In genomic region chr11:124277207-124277606, GRCh38 we compare ENCODE assay signal across 33 cellular contexts. TPM values are rescaled to one million over a fixed set of nuclear protein-coding genes. Genes with fewer than 3 reads are reported as not detected.
"Had no signal": no experiment of that assay in that cellular context is flagged by ENCODE, and none has a peak within 500 bp of the region (broad histone marks: within the 10 kb centered on the region; RNA-seq: fewer than 3 reads in every experiment).

No MANE protein-coding gene starts in this region.

- H3K27me3 ChIP-seq: adrenal gland, ascending aorta, brain microvascular endothelial cell, dorsolateral prefrontal cortex, heart left ventricle, sigmoid colon had no signal

- H3K4me1 ChIP-seq: adrenal gland, ascending aorta, heart left ventricle, lower lobe of right lung, sigmoid colon had no signal

- H3K36me3 Mint-ChIP-seq: activated CD8-positive, alpha-beta memory T cell treated with anti-CD3 and anti-CD28 coated beads, Interleukin-2, amount 10 ng/mL, durations not matched to agents 7 days and 5 days; activated naive CD4-positive, alpha-beta T cell treated with anti-CD3 and anti-CD28 coated beads, Interleukin-2, amount 50 U/mL, for 24 hours; naive thymus-derived CD8-positive, alpha-beta T cell had no signal

- H3K4me3 ChIP-seq: adrenal gland, ascending aorta, dorsolateral prefrontal cortex, heart left ventricle, lower lobe of right lung, sigmoid colon, smooth muscle cell had no signal

- DNase-seq: activated CD4-positive, alpha-beta T cell treated with anti-CD3 and anti-CD28 coated beads, Interleukin-2, amount 10 ng/mL, durations not matched to agents 7 days and 5 days; activated CD4-positive, CD25-positive, alpha-beta regulatory T cell treated with anti-CD3 and anti-CD28 coated beads, Interleukin-2, amount 50 U/mL, for 72 hours; activated CD8-positive, alpha-beta memory T cell treated with anti-CD3 and anti-CD28 coated beads, Interleukin-2, amount 10 ng/mL, durations not matched to agents 7 days and 5 days; activated CD8-positive, alpha-beta T cell treated with anti-CD3 and anti-CD28 coated beads for 36 hours; activated gamma-delta T cell treated with Interleukin-2 at 50 U/mL for 16 hours; adrenal gland; brain microvascular endothelial cell; dorsolateral prefrontal cortex; effector memory CD8-positive, alpha-beta T cell; heart left ventricle; lower lobe of right lung; naive thymus-derived CD8-positive, alpha-beta T cell; retina; sigmoid colon; stimulated activated CD4-positive, alpha-beta T cell treated with anti-CD3 and anti-CD28 coated beads, Interleukin-2, amount 100 ng/mL, for 48 hours; stimulated activated CD8-positive, alpha-beta memory T cell treated with anti-CD3 and anti-CD28 coated beads, Interleukin-4, amount 100 ng/mL, for 48 hours; stimulated activated naive CD4-positive, alpha-beta T cell had no signal

- FAIRE-seq: keratinocyte had no signal

- H3K9me3 ChIP-seq: adrenal gland, lower lobe of right lung, sigmoid colon had no signal

- H3K27me3 Mint-ChIP-seq: activated CD4-positive, alpha-beta T cell treated with anti-CD3 and anti-CD28 coated beads, Interleukin-2, amount 10 ng/mL, durations not matched to agents 7 days and 5 days; activated CD8-positive, alpha-beta memory T cell treated with anti-CD3 and anti-CD28 coated beads, Interleukin-2, amount 10 ng/mL, durations not matched to agents 7 days and 5 days; activated CD8-positive, alpha-beta T cell treated with anti-CD3 and anti-CD28 coated beads for 36 hours; activated naive CD4-positive, alpha-beta T cell treated with anti-CD3 and anti-CD28 coated beads, Interleukin-2, amount 50 U/mL, for 24 hours; effector memory CD8-positive, alpha-beta T cell; progenitor cell of endocrine pancreas had no signal

- H3K4me2 ChIP-seq: smooth muscle cell had no signal

- H3K4me1 Mint-ChIP-seq: activated CD4-positive, alpha-beta T cell treated with anti-CD3 and anti-CD28 coated beads, Interleukin-2, amount 10 ng/mL, durations not matched to agents 7 days and 5 days; activated naive CD4-positive, alpha-beta T cell treated with anti-CD3 and anti-CD28 coated beads, Interleukin-2, amount 50 U/mL, for 24 hours; naive thymus-derived CD8-positive, alpha-beta T cell had no signal

- H3K27ac Mint-ChIP-seq: activated CD4-positive, alpha-beta T cell treated with anti-CD3 and anti-CD28 coated beads, Interleukin-2, amount 10 ng/mL, durations not matched to agents 7 days and 5 days; activated CD8-positive, alpha-beta memory T cell treated with anti-CD3 and anti-CD28 coated beads, Interleukin-2, amount 10 ng/mL, durations not matched to agents 7 days and 5 days; activated CD8-positive, alpha-beta T cell treated with anti-CD3 and anti-CD28 coated beads for 36 hours; activated naive CD4-positive, alpha-beta T cell treated with anti-CD3 and anti-CD28 coated beads, Interleukin-2, amount 50 U/mL, for 24 hours; activated T-helper 1 cell treated with anti-CD3 and anti-CD28 coated beads, Interleukin-12 subunit alpha, Interleukin-12 subunit beta, Interleukin-2, Interleukin-4 antibody, amounts not matched to agents 30 ng/mL and 10 ng/mL and 1 ng/mL, durations not matched to agents 14 hours and 24 hours and 36 hours; effector memory CD8-positive, alpha-beta T cell; naive thymus-derived CD8-positive, alpha-beta T cell; progenitor cell of endocrine pancreas had no signal

- H3K36me3 ChIP-seq: adrenal gland, ascending aorta, brain microvascular endothelial cell, heart left ventricle, lower lobe of right lung, sigmoid colon had no signal

- ATAC-seq: activated CD8-positive, alpha-beta memory T cell treated with anti-CD3 and anti-CD28 coated beads, Interleukin-2, amount 10 ng/mL, durations not matched to agents 7 days and 5 days; effector memory CD8-positive, alpha-beta T cell; heart left ventricle; left lobe of liver; naive thymus-derived CD8-positive, alpha-beta T cell had no signal

- H3K9me3 Mint-ChIP-seq: activated CD4-positive, alpha-beta T cell treated with anti-CD3 and anti-CD28 coated beads, Interleukin-2, amount 10 ng/mL, durations not matched to agents 7 days and 5 days; activated T-helper 1 cell treated with anti-CD3 and anti-CD28 coated beads, Interleukin-12 subunit alpha, Interleukin-12 subunit beta, Interleukin-2, Interleukin-4 antibody, amounts not matched to agents 30 ng/mL and 10 ng/mL and 1 ng/mL, durations not matched to agents 14 hours and 24 hours and 36 hours had no signal

- H3K4me3 Mint-ChIP-seq: activated CD4-positive, alpha-beta T cell treated with anti-CD3 and anti-CD28 coated beads, Interleukin-2, amount 10 ng/mL, durations not matched to agents 7 days and 5 days; activated CD8-positive, alpha-beta memory T cell treated with anti-CD3 and anti-CD28 coated beads, Interleukin-2, amount 10 ng/mL, durations not matched to agents 7 days and 5 days; activated CD8-positive, alpha-beta T cell treated with anti-CD3 and anti-CD28 coated beads for 36 hours; activated naive CD4-positive, alpha-beta T cell treated with anti-CD3 and anti-CD28 coated beads, Interleukin-2, amount 50 U/mL, for 24 hours; activated T-helper 1 cell treated with anti-CD3 and anti-CD28 coated beads, Interleukin-12 subunit alpha, Interleukin-12 subunit beta, Interleukin-2, Interleukin-4 antibody, amounts not matched to agents 30 ng/mL and 10 ng/mL and 1 ng/mL, durations not matched to agents 14 hours and 24 hours and 36 hours; effector memory CD8-positive, alpha-beta T cell; naive thymus-derived CD8-positive, alpha-beta T cell had no signal

- H3K27ac ChIP-seq: adrenal gland, ascending aorta, brain microvascular endothelial cell, epithelial cell of prostate, heart left ventricle, lower lobe of right lung, sigmoid colon, VCaP had no signal

RNA-seq across cellular contexts. Expression of gene OR8G5, which starts 21.0 kb away (rescaled TPM):
- total RNA-seq: activated CD4-positive, alpha-beta T cell treated with anti-CD3 and anti-CD28 coated beads, Interleukin-2, amount 10 ng/mL, durations not matched to agents 7 days and 5 days; activated CD8-positive, alpha-beta memory T cell treated with anti-CD3 and anti-CD28 coated beads, Interleukin-2, amount 10 ng/mL, durations not matched to agents 7 days and 5 days; activated CD8-positive, alpha-beta T cell treated with anti-CD3 and anti-CD28 coated beads for 36 hours; activated T-helper 1 cell treated with anti-CD3 and anti-CD28 coated beads, Interleukin-12 subunit alpha, Interleukin-12 subunit beta, Interleukin-2, Interleukin-4 antibody, amounts not matched to agents 30 ng/mL and 10 ng/mL and 1 ng/mL, durations not matched to agents 14 hours and 24 hours and 36 hours; adrenal gland; ascending aorta; dorsolateral prefrontal cortex; fibroblast of villous mesenchyme; heart left ventricle; left lobe of liver; mesenteric fat pad; naive thymus-derived CD8-positive, alpha-beta T cell; osteoblast; progenitor cell of endocrine pancreas; sigmoid colon; smooth muscle cell; T-helper 2 cell treated with Interferon-gamma antibody and Interleukin-4, amounts not matched to agents 100 ng/mL and 5 ng/mL, for 36 hours; ureter had no signal
- polyA plus RNA-seq: adrenal gland; heart left ventricle; keratinocyte; naive thymus-derived CD8-positive, alpha-beta T cell; smooth muscle cell had no signal

RNA-seq across cellular contexts. Expression of gene OR8G1, which starts 36.3 kb away (rescaled TPM):
- total RNA-seq: activated CD4-positive, alpha-beta T cell treated with anti-CD3 and anti-CD28 coated beads, Interleukin-2, amount 10 ng/mL, durations not matched to agents 7 days and 5 days; activated CD8-positive, alpha-beta memory T cell treated with anti-CD3 and anti-CD28 coated beads, Interleukin-2, amount 10 ng/mL, durations not matched to agents 7 days and 5 days; activated CD8-positive, alpha-beta T cell treated with anti-CD3 and anti-CD28 coated beads for 36 hours; activated T-helper 1 cell treated with anti-CD3 and anti-CD28 coated beads, Interleukin-12 subunit alpha, Interleukin-12 subunit beta, Interleukin-2, Interleukin-4 antibody, amounts not matched to agents 30 ng/mL and 10 ng/mL and 1 ng/mL, durations not matched to agents 14 hours and 24 hours and 36 hours; adrenal gland; ascending aorta; fibroblast of villous mesenchyme; heart left ventricle; left lobe of liver; lower lobe of right lung; mesenteric fat pad; naive thymus-derived CD8-positive, alpha-beta T cell; osteoblast; progenitor cell of endocrine pancreas; sigmoid colon; smooth muscle cell; subcutaneous adipose tissue; T-helper 2 cell treated with Interferon-gamma antibody and Interleukin-4, amounts not matched to agents 100 ng/mL and 5 ng/mL, for 36 hours; ureter had no signal
- polyA plus RNA-seq: adrenal gland; heart left ventricle; keratinocyte; naive thymus-derived CD8-positive, alpha-beta T cell; sigmoid colon; smooth muscle cell; thymus had no signal

RNA-seq across cellular contexts. Expression of gene OR8D1, which starts 36.5 kb away (rescaled TPM):
- total RNA-seq: activated CD4-positive, alpha-beta T cell treated with anti-CD3 and anti-CD28 coated beads, Interleukin-2, amount 10 ng/mL, durations not matched to agents 7 days and 5 days; activated CD8-positive, alpha-beta memory T cell treated with anti-CD3 and anti-CD28 coated beads, Interleukin-2, amount 10 ng/mL, durations not matched to agents 7 days and 5 days; activated CD8-positive, alpha-beta T cell treated with anti-CD3 and anti-CD28 coated beads for 36 hours; activated T-helper 1 cell treated with anti-CD3 and anti-CD28 coated beads, Interleukin-12 subunit alpha, Interleukin-12 subunit beta, Interleukin-2, Interleukin-4 antibody, amounts not matched to agents 30 ng/mL and 10 ng/mL and 1 ng/mL, durations not matched to agents 14 hours and 24 hours and 36 hours; adrenal gland; ascending aorta; fibroblast of villous mesenchyme; heart left ventricle; left lobe of liver; lower lobe of right lung; mesenteric fat pad; naive thymus-derived CD8-positive, alpha-beta T cell; osteoblast; progenitor cell of endocrine pancreas; sigmoid colon; smooth muscle cell; subcutaneous adipose tissue; T-helper 2 cell treated with Interferon-gamma antibody and Interleukin-4, amounts not matched to agents 100 ng/mL and 5 ng/mL, for 36 hours; ureter had no signal
- polyA plus RNA-seq: adrenal gland; heart left ventricle; keratinocyte; naive thymus-derived CD8-positive, alpha-beta T cell; sigmoid colon; smooth muscle cell; thymus had no signal

RNA-seq across cellular contexts. Expression of gene OR8D2, which starts 42.8 kb away (rescaled TPM):
- total RNA-seq: activated CD4-positive, alpha-beta T cell treated with anti-CD3 and anti-CD28 coated beads, Interleukin-2, amount 10 ng/mL, durations not matched to agents 7 days and 5 days; activated CD8-positive, alpha-beta memory T cell treated with anti-CD3 and anti-CD28 coated beads, Interleukin-2, amount 10 ng/mL, durations not matched to agents 7 days and 5 days; activated CD8-positive, alpha-beta T cell treated with anti-CD3 and anti-CD28 coated beads for 36 hours; activated T-helper 1 cell treated with anti-CD3 and anti-CD28 coated beads, Interleukin-12 subunit alpha, Interleukin-12 subunit beta, Interleukin-2, Interleukin-4 antibody, amounts not matched to agents 30 ng/mL and 10 ng/mL and 1 ng/mL, durations not matched to agents 14 hours and 24 hours and 36 hours; adrenal gland; ascending aorta; dorsolateral prefrontal cortex; fibroblast of villous mesenchyme; heart left ventricle; left lobe of liver; lower lobe of right lung; mesenteric fat pad; naive thymus-derived CD8-positive, alpha-beta T cell; osteoblast; progenitor cell of endocrine pancreas; sigmoid colon; smooth muscle cell; subcutaneous adipose tissue; T-helper 2 cell treated with Interferon-gamma antibody and Interleukin-4, amounts not matched to agents 100 ng/mL and 5 ng/mL, for 36 hours; ureter had no signal
- polyA plus RNA-seq: adrenal gland; heart left ventricle; keratinocyte; naive thymus-derived CD8-positive, alpha-beta T cell; sigmoid colon; smooth muscle cell; thymus had no signal
